ENCODE assay signal across 7 cellular contexts in genomic region chrX:149541521-149542047, GRCh38. TPM values are rescaled to one million over a fixed set of nuclear protein-coding genes. Genes with fewer than 3 reads are reported as not detected.
DNase-seq lines count a peak whose midpoint lies in the region; ATAC-seq lines count a peak whose summit lies in the region.

No MANE protein-coding gene starts in this region.

- H3K4me3 ChIP-seq in HUES6 (ENCODE audit: low read depth, low read length) = peak overlapping the region; percentile 62

- peaks cover 10% of the 10 kb centered on the region for H3K27me3 ChIP-seq in HUES6 (ENCODE audit: control insufficient read depth, insufficient read depth, low read length)

- no peaks in the 10 kb centered on the region for H3K36me3 Mint-ChIP-seq in activated naive CD4-positive, alpha-beta T cell treated with anti-CD3 and anti-CD28 coated beads, Interleukin-2, amount 50 U/mL, for 72 hours
- H3K36me3 Mint-ChIP-seq in immature natural killer cell = no peaks in the 10 kb centered on the region

- peaks cover 16 to 17% of the 10 kb centered on the region in 2 donors for H3K4me1 Mint-ChIP-seq in immature natural killer cell
- peaks cover 17% of the 10 kb centered on the region for H3K4me1 Mint-ChIP-seq in stimulated activated naive CD8-positive, alpha-beta T cell treated with anti-CD3 and anti-CD28 coated beads, Interleukin-15, amount 100 ng/mL, for 72 hours

- no peaks in the 10 kb centered on the region for H3K9me3 ChIP-seq in HUES6 (ENCODE audit: control insufficient read depth, insufficient read depth, low read depth, low read length)

- H3K4me3 Mint-ChIP-seq in immature natural killer cell = peak overlapping the region; percentile 80 to 93 (median 91)
- H3K4me3 Mint-ChIP-seq in stimulated activated naive CD8-positive, alpha-beta T cell treated with anti-CD3 and anti-CD28 coated beads, Interleukin-15, amount 100 ng/mL, for 72 hours = peak overlapping the region; percentile 88 to 93

- peaks cover 6 to 10% (median 9%) of the 10 kb centered on the region in 3 donors for H3K27me3 Mint-ChIP-seq in immature natural killer cell (ENCODE audit: low read depth in 3 of 3)
- H3K27me3 Mint-ChIP-seq in stimulated activated naive CD8-positive, alpha-beta T cell treated with anti-CD3 and anti-CD28 coated beads, Interleukin-15, amount 100 ng/mL, for 72 hours = no peaks in the 10 kb centered on the region

- no peaks in the 10 kb centered on the region for H3K36me3 ChIP-seq in HUES6 (ENCODE audit: control insufficient read depth, insufficient read depth, low read length)

- no peak for DNase-seq in activated naive CD4-positive, alpha-beta T cell treated with anti-CD3 and anti-CD28 coated beads, Interleukin-2, amount 50 U/mL, for 72 hours (ENCODE audit: low spot score in 2 of 2)
- DNase-seq in immature natural killer cell = no peak
- no peak for DNase-seq in stimulated activated naive CD8-positive, alpha-beta T cell treated with anti-CD3 and anti-CD28 coated beads, Interleukin-15, amount 100 ng/mL, for 72 hours
- DNase-seq in dedifferentiated amniotic fluid mesenchymal stem cell (ENCODE audit: extremely low spot score) = no peak
- no peak for DNase-seq in pons (ENCODE audit: low spot score)
- DNase-seq in C1 segment of cervical spinal cord (lab: John Stamatoyannopoulos, UW) = no peak

- peak overlapping the region; percentile 99 for H3K27ac Mint-ChIP-seq in activated naive CD4-positive, alpha-beta T cell treated with anti-CD3 and anti-CD28 coated beads, Interleukin-2, amount 50 U/mL, for 72 hours
- peak overlapping the region; percentile 97 to 100 (median 99) for H3K27ac Mint-ChIP-seq in immature natural killer cell
- peak overlapping the region; percentile 96 to 100 for H3K27ac Mint-ChIP-seq in stimulated activated naive CD8-positive, alpha-beta T cell treated with anti-CD3 and anti-CD28 coated beads, Interleukin-15, amount 100 ng/mL, for 72 hours

- H3K9me3 Mint-ChIP-seq in activated naive CD4-positive, alpha-beta T cell treated with anti-CD3 and anti-CD28 coated beads, Interleukin-2, amount 50 U/mL, for 72 hours = no peaks in the 10 kb centered on the region
- no peaks in the 10 kb centered on the region for H3K9me3 Mint-ChIP-seq in immature natural killer cell
- H3K9me3 Mint-ChIP-seq in stimulated activated naive CD8-positive, alpha-beta T cell treated with anti-CD3 and anti-CD28 coated beads, Interleukin-15, amount 100 ng/mL, for 72 hours = no peaks in the 10 kb centered on the region

- no peak overlapping the region for H3K27ac ChIP-seq in HUES6 (ENCODE audit: low read depth, low read length)

- peaks cover 12% of the 10 kb centered on the region; the same call in 1 of the 2 replicates for H3K4me1 ChIP-seq in HUES6 (ENCODE audit: control insufficient read depth, insufficient read depth, low read length)

- no peak for ATAC-seq in activated naive CD4-positive, alpha-beta T cell treated with anti-CD3 and anti-CD28 coated beads, Interleukin-2, amount 50 U/mL, for 72 hours
- ATAC-seq in stimulated activated naive CD8-positive, alpha-beta T cell treated with anti-CD3 and anti-CD28 coated beads, Interleukin-15, amount 100 ng/mL, for 72 hours = no peak

- H3K9ac ChIP-seq in HUES6 (ENCODE audit: low read length) = peak overlapping the region; percentile 67

RNA-seq across cellular contexts. Expression of gene EOLA1, which starts 0.8 kb away (rescaled TPM):
- total RNA-seq in activated naive CD4-positive, alpha-beta T cell treated with anti-CD3 and anti-CD28 coated beads, Interleukin-2, amount 50 U/mL, for 72 hours = 10 to 100 TPM; 13.6 to 50.9 TPM
- 10 to 100 TPM; 39.9 to 58.6 (median 45.7) TPM for polyA plus RNA-seq in immature natural killer cell

RNA-seq across cellular contexts. Expression of gene HSFX3, which starts 8.1 kb away (rescaled TPM):
- not detected for total RNA-seq in activated naive CD4-positive, alpha-beta T cell treated with anti-CD3 and anti-CD28 coated beads, Interleukin-2, amount 50 U/mL, for 72 hours
- not detected for polyA plus RNA-seq in immature natural killer cell

RNA-seq across cellular contexts. Expression of gene IDS, which starts 36.5 kb away (rescaled TPM):
- total RNA-seq in activated naive CD4-positive, alpha-beta T cell treated with anti-CD3 and anti-CD28 coated beads, Interleukin-2, amount 50 U/mL, for 72 hours = 10 to 100 TPM; 35.4 to 77.8 TPM
- polyA plus RNA-seq in immature natural killer cell = 100 to 1,000 TPM; 143 to 230 (median 163) TPM

RNA-seq across cellular contexts. Expression of gene MAGEA9B, which starts 45.7 kb away (rescaled TPM):
- not detected for total RNA-seq in activated naive CD4-positive, alpha-beta T cell treated with anti-CD3 and anti-CD28 coated beads, Interleukin-2, amount 50 U/mL, for 72 hours
- polyA plus RNA-seq in immature natural killer cell = not detected

RNA-seq across cellular contexts. Expression of gene HSFX2, which starts 53.5 kb away (rescaled TPM):
- total RNA-seq in activated naive CD4-positive, alpha-beta T cell treated with anti-CD3 and anti-CD28 coated beads, Interleukin-2, amount 50 U/mL, for 72 hours = not detected
- not detected for polyA plus RNA-seq in immature natural killer cell
